ENCODE assay signal across 7 cellular contexts in the genomic region with DNA sequence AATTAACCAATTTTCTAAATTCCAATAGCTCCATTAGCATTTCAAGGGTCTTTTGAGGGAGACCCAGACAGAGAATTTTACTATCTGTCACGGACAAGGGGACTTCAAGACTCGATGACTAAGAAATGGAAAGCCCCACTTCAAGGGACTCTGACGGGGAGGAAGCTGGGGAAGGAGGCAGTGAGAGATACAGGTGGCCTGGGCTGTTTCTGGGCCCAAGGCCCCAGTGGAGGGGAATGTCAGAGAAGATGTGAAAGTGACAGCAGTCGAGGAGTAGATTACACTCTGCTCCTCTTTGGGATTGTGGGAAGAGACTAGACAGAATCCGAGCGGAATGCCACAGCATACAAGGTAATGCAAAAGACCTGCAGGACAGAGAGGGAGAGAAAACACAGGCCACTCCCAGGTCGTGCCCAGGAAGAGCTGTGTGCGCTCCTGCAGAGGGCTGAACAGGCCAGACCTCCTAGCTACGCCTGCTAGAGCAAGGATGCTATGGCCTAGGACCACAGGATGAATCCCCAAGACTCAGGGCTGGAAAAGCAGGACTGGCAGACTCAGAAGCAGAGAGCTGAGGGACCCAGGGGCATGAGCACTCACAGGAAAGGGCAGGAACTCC.
DNase-seq lines count a peak whose midpoint lies in the region; ATAC-seq lines count a peak whose summit lies in the region.
"Not testable (repeated sequence)": the region's sequence is repeated elsewhere in the genome, so short reads cannot be mapped to it uniquely, and the experiment has no call there.

No MANE protein-coding gene starts in this region.

- not testable (repeated sequence) for H3K27me3 Mint-ChIP-seq in activated T-cell treated with anti-CD3 and anti-CD28 coated beads, Interleukin-2, amount 50 U/mL, for 72 hours (ENCODE audit: low read depth)

- H3K27ac Mint-ChIP-seq in activated T-cell treated with anti-CD3 and anti-CD28 coated beads, Interleukin-2, amount 50 U/mL, for 72 hours: not testable (repeated sequence)

- not testable (repeated sequence) for DNase-seq in activated T-cell treated with anti-CD3 and anti-CD28 coated beads, Interleukin-2, amount 50 U/mL, for 72 hours

- not testable (repeated sequence) for H3K9me3 Mint-ChIP-seq in activated T-cell treated with anti-CD3 and anti-CD28 coated beads, Interleukin-2, amount 50 U/mL, for 72 hours

- not testable (repeated sequence) for H3K4me1 Mint-ChIP-seq in activated T-cell treated with anti-CD3 and anti-CD28 coated beads, Interleukin-2, amount 50 U/mL, for 72 hours (ENCODE audit: low read depth)

- ATAC-seq in GM18517 (IDR thresholded peaks at IDR 0.05; ENCODE audit: unreplicated experiment) (peak; percentile 72), GM19351 (IDR thresholded peaks at IDR 0.05; ENCODE audit: unreplicated experiment) (peak; percentile 80), GM21528 (IDR thresholded peaks at IDR 0.05; ENCODE audit: low FRiP score, unreplicated experiment) (peak; percentile 76), HG02798 (IDR thresholded peaks at IDR 0.05; ENCODE audit: poor library complexity, unreplicated experiment) (peak; percentile 84), HG03097 (IDR thresholded peaks at IDR 0.05; ENCODE audit: low FRiP score, unreplicated experiment) (peak; percentile 61), HG03520 (IDR thresholded peaks at IDR 0.05; ENCODE audit: unreplicated experiment) (peak; percentile 68)
- ATAC-seq in activated T-cell treated with anti-CD3 and anti-CD28 coated beads, Interleukin-2, amount 50 U/mL, for 72 hours (replicated peaks in 1 of 2): peak; percentile 86 to 87

- not testable (repeated sequence) for H3K36me3 Mint-ChIP-seq in activated T-cell treated with anti-CD3 and anti-CD28 coated beads, Interleukin-2, amount 50 U/mL, for 72 hours (ENCODE audit: insufficient read depth in 2 of 2)

- not testable (repeated sequence) for H3K4me3 Mint-ChIP-seq in activated T-cell treated with anti-CD3 and anti-CD28 coated beads, Interleukin-2, amount 50 U/mL, for 72 hours
